ENCODE assay signal across 17 cellular contexts in genomic region chr1:203299180-203299579, GRCh38. TPM values are rescaled to one million over a fixed set of nuclear protein-coding genes. Genes with fewer than 3 reads are reported as not detected.
DNase-seq lines count a peak whose midpoint lies in the region; ATAC-seq, FAIRE-seq and TF ChIP-seq lines count a peak whose summit lies in the region.
"Had no signal": no experiment of that assay in that cellular context is flagged by ENCODE, and none has a peak within 500 bp of the region (broad histone marks: within the 10 kb centered on the region; RNA-seq: fewer than 3 reads in every experiment).

No MANE protein-coding gene starts in this region.

- no peak overlapping the region for H4K91ac ChIP-seq in trophoblast cell (ENCODE audit: low read depth, low read length)

- H3K27ac ChIP-seq in KMS-11, result peak overlapping the region; percentile 84
- no peak overlapping the region for H3K27ac ChIP-seq in trophoblast cell (ENCODE audit: low read depth, low read length)
- H3K27ac ChIP-seq in lower lobe of right lung, result no peak overlapping the region

- no peaks in the 10 kb centered on the region for H4K20me1 ChIP-seq in KMS-11 (ENCODE audit: insufficient read depth)

- no peak for DNase-seq in GM12891 (ENCODE audit: insufficient read length, low spot score)
- DNase-seq in myocyte (ENCODE audit: low read depth), result peak; percentile 90
- no peak for DNase-seq in trophoblast cell
- no peak for DNase-seq in foreskin fibroblast
- DNase-seq in erythroblast (lab: John Stamatoyannopoulos, UW), result no peak
- DNase-seq in lower lobe of right lung, result no peak
- DNase-seq: activated T-cell treated with anti-CD3 and anti-CD28 coated beads, Interleukin-2, amount 50 U/mL, for 1 hour; effector CD8-positive, alpha-beta T cell; head of caudate nucleus; mammary epithelial cell; NCI-H2081 had no signal

- no peak for TF ChIP-seq CTCF in KMS-11 (conservative IDR thresholded peaks at IDR 0.05; ENCODE audit: low read depth, low read length)
- TF ChIP-seq CTCF in foreskin fibroblast (IDR thresholded peaks at IDR 0.05; ENCODE audit: low read depth, low read length), result no peak
- TF ChIP-seq CTCF in lower lobe of right lung (IDR thresholded peaks at IDR 0.05), result no peak

- H3K9me3 ChIP-seq in trophoblast cell (ENCODE audit: insufficient read depth, low read depth, low read length) (no peaks in the 10 kb centered on the region), lower lobe of right lung (no peaks in the 10 kb centered on the region)

- peak; percentile 45 for ATAC-seq in GM21381 (IDR thresholded peaks at IDR 0.05; ENCODE audit: unreplicated experiment)
- ATAC-seq in lower lobe of right lung, result no peak
- ATAC-seq: HCT116, Panc1 had no signal

- H3K79me2 ChIP-seq in KMS-11 (ENCODE audit: insufficient read depth, low read depth) (peaks cover 7% of the 10 kb centered on the region; the same call in 1 of the 2 replicates), trophoblast cell (ENCODE audit: control insufficient read depth, insufficient read depth, low read length, poor library complexity) (no peaks in the 10 kb centered on the region)

- H2BK5ac ChIP-seq in trophoblast cell (ENCODE audit: low read depth, low read length, poor library complexity), result no peak overlapping the region

- H3K18ac ChIP-seq in trophoblast cell (ENCODE audit: low read length), result no peak overlapping the region

- no peak overlapping the region for H4K12ac ChIP-seq in trophoblast cell (ENCODE audit: low read depth, low read length)

- no peaks in the 10 kb centered on the region for H3K36me3 ChIP-seq in KMS-11 (ENCODE audit: insufficient read depth)
- H3K36me3 ChIP-seq in trophoblast cell (ENCODE audit: control insufficient read depth in 1 of 2, insufficient read depth in 2 of 2, low read length in 2 of 2), result no peaks in the 10 kb centered on the region
- H3K36me3 ChIP-seq in lower lobe of right lung, result no peaks in the 10 kb centered on the region

- H3K4me2 ChIP-seq in KMS-11, result peak overlapping the region; percentile 95
- H3K4me2 ChIP-seq in trophoblast cell (ENCODE audit: low read length), result no peak overlapping the region

- no peaks in the 10 kb centered on the region for H3K79me1 ChIP-seq in trophoblast cell (ENCODE audit: low read length)

- H3K27me3 ChIP-seq in KMS-11 (ENCODE audit: insufficient read depth, low read depth), result no peaks in the 10 kb centered on the region
- no peaks in the 10 kb centered on the region for H3K27me3 ChIP-seq in trophoblast cell (ENCODE audit: insufficient read depth, low read length)
- H3K27me3 ChIP-seq in lower lobe of right lung (ENCODE audit: low read depth), result no peaks in the 10 kb centered on the region

- intact Hi-C loops in lower lobe of right lung (cut with DNase I), result no loop called here

- H2BK12ac ChIP-seq in trophoblast cell (ENCODE audit: low read length), result no peak overlapping the region

- H2AFZ ChIP-seq in KMS-11 (ENCODE audit: low read depth), result peak overlapping the region; percentile 15; the same call in 1 of the 2 replicates
- H2AFZ ChIP-seq in trophoblast cell (ENCODE audit: insufficient read depth, low read length, poor library complexity), result no peak overlapping the region

- no CpG with 5 or more reads among the region's 4 CpGs for WGBS in trophoblast cell (ENCODE audit: extremely low coverage, insufficient coverage, insufficient read length)

- no peak overlapping the region for H3K23ac ChIP-seq in trophoblast cell (ENCODE audit: low read length)

- no peak overlapping the region for H4K8ac ChIP-seq in trophoblast cell (ENCODE audit: low read depth, low read length)

- H2BK120ac ChIP-seq in trophoblast cell (ENCODE audit: insufficient read depth, low read length, poor library complexity), result no peak overlapping the region

- TF ChIP-seq POLR2A in GM12891 (IDR thresholded peaks at IDR 0.05; ENCODE audit: low read depth, low read length), result no peak
- TF ChIP-seq POLR2A in erythroblast (IDR thresholded peaks at IDR 0.05; ENCODE audit: low read length), result no peak

- FAIRE-seq in GM12891 (lab: Jason Lieb, UNC), result peak; percentile 65
- FAIRE-seq: TTC549 had no signal

- H3K9ac ChIP-seq in KMS-11, result peak overlapping the region; percentile 46
- H3K9ac ChIP-seq in trophoblast cell (ENCODE audit: low read length), result no peak overlapping the region

- H3K4me3 ChIP-seq in KMS-11 (IDR thresholded peaks at IDR 0.05; ENCODE audit: insufficient read depth, low read depth, low read length) (peak overlapping the region; percentile 44), trophoblast cell (ENCODE audit: low read depth, low read length) (no peak overlapping the region), foreskin fibroblast (ENCODE audit: low read depth in 1 of 2, low read length in 2 of 2) (no peak overlapping the region), lower lobe of right lung (no peak overlapping the region)

- H3K4me1 ChIP-seq in KMS-11 (ENCODE audit: low read depth, poor library complexity, severe bottlenecking) (peaks cover 100% of the 10 kb centered on the region), trophoblast cell (ENCODE audit: control insufficient read depth in 1 of 2, insufficient read depth in 2 of 2, low read length in 2 of 2) (peaks cover 0 to 2% of the 10 kb centered on the region in 2 experiments), lower lobe of right lung (peaks cover 4% of the 10 kb centered on the region)

- H2AK5ac ChIP-seq in trophoblast cell (ENCODE audit: low read length), result no peak overlapping the region

- H3K14ac ChIP-seq in trophoblast cell (ENCODE audit: low read length), result no peak overlapping the region

- no peak overlapping the region for H3K4ac ChIP-seq in trophoblast cell (ENCODE audit: low read depth, low read length)

TF ChIP-seq in GM12891, 5 proteins besides CTCF, POLR2A, EP300 and RAD21:
- TF ChIP-seq POLR2AphosphoS5 (IDR thresholded peaks at IDR 0.05; ENCODE audit: low read depth, low read length) (no peak), SPI1 (IDR thresholded peaks at IDR 0.05; ENCODE audit: low read depth, low read length) (no peak), TAF1 (IDR thresholded peaks at IDR 0.05; ENCODE audit: low read depth, low read length) (no peak), POU2F2 (IDR thresholded peaks at IDR 0.05; ENCODE audit: low read depth, low read length) (no peak)

RNA-seq across cellular contexts. Expression of gene BTG2, which starts 6.1 kb away (rescaled TPM):
- 29.7 TPM for polyA plus RNA-seq in GM12891 (2012; ENCODE audit: low read depth, missing spikeins)
- total RNA-seq in myocyte (55.6 and 95.2 TPM in 2 replicates), lower lobe of right lung (96.7 TPM)
- polyA plus RNA-seq in myocyte (2012), result 33.6 TPM
- polyA plus RNA-seq in trophoblast cell (2013), result 28.9 and 30.4 TPM in 2 replicates

RNA-seq across cellular contexts. Expression of gene FMOD, which starts 51.7 kb away (rescaled TPM):
- 0.32 TPM for polyA plus RNA-seq in GM12891 (2012; ENCODE audit: low read depth, missing spikeins)
- 4.4 and 10.6 TPM in 2 replicates for total RNA-seq in myocyte
- polyA plus RNA-seq in myocyte (2012), result 1.7 TPM
- polyA plus RNA-seq in trophoblast cell (2013), result 0.32 and 0.34 TPM in 2 replicates
- 28.9 TPM for total RNA-seq in lower lobe of right lung
- polyA plus RNA-seq: CD14-positive monocyte, mammary epithelial cell had no signal
